ENCODE assay signal across 1 cellular context in genomic region chr14:53655080-53655785, GRCh38.
TF ChIP-seq lines count a peak whose summit lies in the region.

No MANE protein-coding gene starts in this region.

TF ChIP-seq in GM12878, 131 proteins besides CTCF, POLR2A, EP300 and RAD21 (continued from another document):
- TF ChIP-seq ZBTB11 (CRISPR knock-in tag; IDR thresholded peaks at IDR 0.05) = no peak
- no peak for TF ChIP-seq BCLAF1 (IDR thresholded peaks at IDR 0.05)
- TF ChIP-seq E4F1 (IDR thresholded peaks at IDR 0.05; ENCODE audit: borderline replicate concordance, partially characterized antibody) = no peak
- no peak for TF ChIP-seq NRF1 (conservative IDR thresholded peaks at IDR 0.05; ENCODE audit: low read depth, low read length)
- TF ChIP-seq POLR2AphosphoS2 (IDR thresholded peaks at IDR 0.05; ENCODE audit: low read depth, low read length) = no peak
- no peak for TF ChIP-seq POU2F2 (IDR thresholded peaks at IDR 0.05; ENCODE audit: borderline replicate concordance, low read depth, low read length)
- TF ChIP-seq NBN (IDR thresholded peaks at IDR 0.05) = no peak
- no peak for TF ChIP-seq WRNIP1 (IDR thresholded peaks at IDR 0.05; ENCODE audit: borderline replicate concordance, low read depth, low read length)
- TF ChIP-seq PAX8 (IDR thresholded peaks at IDR 0.05) = no peak
- no peak for TF ChIP-seq ATF3 (IDR thresholded peaks at IDR 0.05; ENCODE audit: borderline replicate concordance, extremely low read depth, low read depth, low read length)
- TF ChIP-seq DPF2 (IDR thresholded peaks at IDR 0.05) = no peak
- no peak for TF ChIP-seq HCFC1 (IDR thresholded peaks at IDR 0.05; ENCODE audit: low read length)
- TF ChIP-seq ZBTB40 (IDR thresholded peaks at IDR 0.05; ENCODE audit: borderline replicate concordance) = no peak
- TF ChIP-seq ZBED1 (IDR thresholded peaks at IDR 0.05; ENCODE audit: borderline replicate concordance) = no peak
- TF ChIP-seq ZZZ3 (IDR thresholded peaks at IDR 0.05; ENCODE audit: control insufficient read depth, insufficient read length, low read depth) = no peak
- no peak for TF ChIP-seq RBBP5 (conservative IDR thresholded peaks at IDR 0.05)
- TF ChIP-seq CREM (IDR thresholded peaks at IDR 0.05; ENCODE audit: low read depth) = 0 out of 2 replicates have a peak, but pooled peaks have one; percentile 27
- TF ChIP-seq GABPA (IDR thresholded peaks at IDR 0.05; ENCODE audit: low read depth) = no peak
- no peak for TF ChIP-seq RB1 (IDR thresholded peaks at IDR 0.05; ENCODE audit: borderline replicate concordance)
- no peak for TF ChIP-seq ELK1 (IDR thresholded peaks at IDR 0.05; ENCODE audit: low read depth, low read length)
- no peak for TF ChIP-seq ZBTB33 (IDR thresholded peaks at IDR 0.05)
- 0 out of 2 replicates have a peak, but pooled peaks have one; percentile 55 for TF ChIP-seq MTA3 (IDR thresholded peaks at IDR 0.05; ENCODE audit: borderline replicate concordance, low read length)
- TF ChIP-seq BMI1 (IDR thresholded peaks at IDR 0.05; ENCODE audit: borderline replicate concordance) = no peak
- TF ChIP-seq SRF (IDR thresholded peaks at IDR 0.05; ENCODE audit: low read depth in 2 of 2, low read length in 2 of 2) = no peak
- TF ChIP-seq IRF4 (IDR thresholded peaks at IDR 0.05; ENCODE audit: low read depth, low read length) = peak; percentile 61; the same call in 1 of the 2 replicates
- TF ChIP-seq USF2 (IDR thresholded peaks at IDR 0.05; ENCODE audit: borderline replicate concordance, low read depth, low read length) = no peak
- TF ChIP-seq PKNOX1 (IDR thresholded peaks at IDR 0.05) = no peak
- TF ChIP-seq CEBPZ (IDR thresholded peaks at IDR 0.05; ENCODE audit: low read depth, low read length) = no peak
- no peak for TF ChIP-seq ATF7 (IDR thresholded peaks at IDR 0.05; ENCODE audit: low read depth)
- no peak for TF ChIP-seq EGR1 (IDR thresholded peaks at IDR 0.05; ENCODE audit: borderline replicate concordance in 1 of 2, low read depth in 2 of 2, low read length in 2 of 2)
- no peak for TF ChIP-seq IRF3 (IDR thresholded peaks at IDR 0.05)
TF ChIP-seq in GM12878: peak in this region for 9.
